28 cellular contexts compared by ENCODE assay signal in the genomic region with DNA sequence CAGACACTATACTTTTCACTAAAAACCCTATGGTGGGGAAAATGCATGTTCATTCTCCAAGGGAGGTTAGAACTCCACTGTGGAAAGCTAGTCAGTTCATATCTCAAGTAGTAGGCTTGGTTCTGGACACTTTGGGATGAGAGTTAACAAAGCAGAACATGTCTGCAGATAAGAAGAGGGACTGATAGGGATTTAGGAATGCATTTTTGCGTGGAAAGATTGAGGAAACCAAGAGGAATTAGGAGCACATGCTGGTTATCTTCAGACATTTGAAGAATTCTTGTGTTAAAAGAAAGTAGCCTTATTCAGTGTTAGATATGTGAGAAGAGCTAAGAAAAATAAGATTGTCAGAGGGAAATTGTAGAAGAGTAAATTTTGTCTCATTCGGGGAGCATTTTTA. TPM values are rescaled to one million over a fixed set of nuclear protein-coding genes. Genes with fewer than 3 reads are reported as not detected.
"Had no signal": no experiment of that assay in that cellular context is flagged by ENCODE, and none has a peak within 500 bp of the region (broad histone marks: within the 10 kb centered on the region; RNA-seq: fewer than 3 reads in every experiment).

No MANE protein-coding gene starts in this region.

- H3K9me3 ChIP-seq: stomach, suprapubic skin, testis, thoracic aorta, thyroid gland, tibial artery, tibial nerve, transverse colon, upper lobe of left lung, upper lobe of right lung, uterus, vagina had no signal

- H3K27ac ChIP-seq: stomach, suprapubic skin, testis, thoracic aorta, thyroid gland, tibial artery, tibial nerve, transverse colon, upper lobe of left lung, upper lobe of right lung, uterus, vagina had no signal

- H3K4me3 Mint-ChIP-seq: stimulated activated effector memory CD8-positive, alpha-beta T cell treated with anti-CD3 and anti-CD28 coated beads, Interleukin-12 subunit alpha, Interleukin-12 subunit beta, amount 100 ng/mL, for 72 hours; stimulated activated memory B cell treated with anti-CD40 and anti-IgM and Interleukin-4, amounts not matched to agents 10 μg/mL and 1 μg/mL and 100 μg/mL, for 72 hours; stimulated activated naive B cell treated with anti-CD40 and anti-IgM and Interleukin-4, amounts not matched to agents 10 μg/mL and 1 μg/mL and 100 μg/mL, for 72 hours; stimulated activated naive CD8-positive, alpha-beta T cell treated with anti-CD3 and anti-CD28 coated beads, Interleukin-15, amount 100 ng/mL, for 72 hours; stimulated activated naive CD8-positive, alpha-beta T cell treated with anti-CD3 and anti-CD28 coated beads, Interleukin-15, Interleukin-2, amounts not matched to agents 100 ng/mL and 50 ng/mL, for 24 hours had no signal

- H3K4me1 ChIP-seq: testis, transverse colon, uterus, vagina had no signal

- H3K36me3 Mint-ChIP-seq: stimulated activated effector memory CD8-positive, alpha-beta T cell treated with anti-CD3 and anti-CD28 coated beads, Interleukin-12 subunit alpha, Interleukin-12 subunit beta, amount 100 ng/mL, for 72 hours; stimulated activated memory B cell treated with anti-CD40 and anti-IgM and Interleukin-4, amounts not matched to agents 10 μg/mL and 1 μg/mL and 100 μg/mL, for 72 hours; type B pancreatic cell had no signal

- H3K4me1 Mint-ChIP-seq: stimulated activated effector memory CD8-positive, alpha-beta T cell treated with anti-CD3 and anti-CD28 coated beads, Interleukin-12 subunit alpha, Interleukin-12 subunit beta, amount 100 ng/mL, for 72 hours; stimulated activated memory B cell treated with anti-CD40 and anti-IgM and Interleukin-4, amounts not matched to agents 10 μg/mL and 1 μg/mL and 100 μg/mL, for 72 hours had no signal

- DNase-seq: stimulated activated CD4-positive, alpha-beta T cell treated with anti-CD3 and anti-CD28 coated beads, Interleukin-2, amount 100 ng/mL, for 48 hours; stimulated activated CD4-positive, alpha-beta T cell treated with anti-CD3 and anti-CD28 coated beads, Interleukin-4, amount 100 ng/mL, for 1 hour; stimulated activated CD4-positive, alpha-beta T cell treated with anti-CD3 and anti-CD28 coated beads, Interleukin-4, amount 100 ng/mL, for 24 hours; stimulated activated CD4-positive, alpha-beta T cell treated with anti-CD3 and anti-CD28 coated beads, Interleukin-4, amount 100 ng/mL, for 4 hours; stimulated activated CD8-positive, alpha-beta memory T cell treated with anti-CD3 and anti-CD28 coated beads, Interleukin-4, amount 100 ng/mL, for 48 hours; stimulated activated naive B cell treated with anti-CD40 and anti-IgM and Interleukin-4, amounts not matched to agents 10 μg/mL and 1 μg/mL and 100 μg/mL, for 72 hours; stimulated activated naive CD4-positive, alpha-beta T cell; stimulated activated naive CD4-positive, alpha-beta T cell treated with Interleukin-2 at 50 U/mL for 16 hours; stimulated activated naive CD8-positive, alpha-beta T cell treated with anti-CD3 and anti-CD28 coated beads, Interleukin-15, amount 100 ng/mL, for 72 hours; stimulated activated naive CD8-positive, alpha-beta T cell treated with anti-CD3 and anti-CD28 coated beads, Interleukin-15, Interleukin-2, amounts not matched to agents 100 U/mL and 50 U/mL, for 24 hours; stomach; substantia nigra; testis; thyroid gland; tibial artery; transverse colon; upper lobe of left lung; upper lobe of right lung; uterus had no signal

- H3K4me3 ChIP-seq: stomach, suprapubic skin, testis, thoracic aorta, thyroid gland, tibial artery, tibial nerve, transverse colon, upper lobe of left lung, upper lobe of right lung, uterus, vagina had no signal

- H3K9me3 Mint-ChIP-seq: stimulated activated naive CD8-positive, alpha-beta T cell treated with anti-CD3 and anti-CD28 coated beads, Interleukin-15, amount 100 ng/mL, for 72 hours; type B pancreatic cell had no signal

- ATAC-seq: stimulated activated effector memory CD8-positive, alpha-beta T cell treated with anti-CD3 and anti-CD28 coated beads, Interleukin-12 subunit alpha, Interleukin-12 subunit beta, amount 100 ng/mL, for 72 hours; stimulated activated memory B cell treated with anti-CD40 and anti-IgM and Interleukin-4, amounts not matched to agents 10 μg/mL and 1 μg/mL and 100 μg/mL, for 72 hours; stimulated activated naive B cell treated with anti-CD40 and anti-IgM and Interleukin-4, amounts not matched to agents 10 μg/mL and 1 μg/mL and 100 μg/mL, for 72 hours; stimulated activated naive CD8-positive, alpha-beta T cell treated with anti-CD3 and anti-CD28 coated beads, Interleukin-15, amount 100 ng/mL, for 72 hours; stimulated activated naive CD8-positive, alpha-beta T cell treated with anti-CD3 and anti-CD28 coated beads, Interleukin-15, Interleukin-2, amounts not matched to agents 100 U/mL and 50 U/mL, for 24 hours; upper lobe of right lung had no signal

- H3K27me3 ChIP-seq: testis, thyroid gland, vagina had no signal

- H3K36me3 ChIP-seq: stomach, suprapubic skin, thoracic aorta, thyroid gland, tibial artery, tibial nerve, transverse colon, upper lobe of left lung, upper lobe of right lung, uterus, vagina had no signal

- H3K27ac Mint-ChIP-seq: stimulated activated effector memory CD8-positive, alpha-beta T cell treated with anti-CD3 and anti-CD28 coated beads, Interleukin-12 subunit alpha, Interleukin-12 subunit beta, amount 100 ng/mL, for 72 hours; stimulated activated memory B cell treated with anti-CD40 and anti-IgM and Interleukin-4, amounts not matched to agents 10 μg/mL and 1 μg/mL and 100 μg/mL, for 72 hours; stimulated activated naive B cell treated with anti-CD40 and anti-IgM and Interleukin-4, amounts not matched to agents 10 μg/mL and 1 μg/mL and 100 μg/mL, for 72 hours; stimulated activated naive CD8-positive, alpha-beta T cell treated with anti-CD3 and anti-CD28 coated beads, Interleukin-15, amount 100 ng/mL, for 72 hours; stimulated activated naive CD8-positive, alpha-beta T cell treated with anti-CD3 and anti-CD28 coated beads, Interleukin-15, Interleukin-2, amounts not matched to agents 100 ng/mL and 50 ng/mL, for 24 hours; type B pancreatic cell had no signal

- FAIRE-seq: urothelium cell line had no signal

RNA-seq across cellular contexts. Expression of a gene that starts 1.2 kb away (rescaled TPM):
- total RNA-seq: transverse colon, upper lobe of right lung had no signal
